10 cellular contexts compared by ENCODE assay signal in the genomic region with DNA sequence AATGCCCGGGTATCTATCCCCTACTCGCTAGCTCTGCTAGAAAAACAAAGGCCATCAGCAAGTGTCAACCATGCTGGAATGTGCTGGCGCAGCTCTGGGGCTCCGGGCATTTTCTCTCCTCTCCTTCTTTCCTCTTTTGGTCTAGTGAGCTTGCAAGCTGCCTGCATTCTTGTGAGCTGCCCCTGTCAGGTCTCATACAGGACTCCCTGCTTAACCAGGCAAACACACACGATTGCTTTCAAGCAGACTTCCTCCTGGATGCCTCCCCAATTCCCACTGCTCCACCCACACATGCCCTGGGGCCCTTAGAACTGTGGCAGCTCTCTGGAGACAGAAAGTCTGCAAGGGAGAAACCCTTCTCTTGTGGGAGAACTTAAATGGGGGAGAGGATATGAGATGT. TPM values are rescaled to one million over a fixed set of nuclear protein-coding genes. Genes with fewer than 3 reads are reported as not detected.
A peak's percentile ranks its signal among the peaks of the same experiment; 100 is the strongest.
DNase-seq lines count a peak whose midpoint lies in the region; ATAC-seq and TF ChIP-seq lines count a peak whose summit lies in the region.
"Had no signal": no experiment of that assay in that cellular context is flagged by ENCODE, and none has a peak within 500 bp of the region (broad histone marks: within the 10 kb centered on the region; RNA-seq: fewer than 3 reads in every experiment).

No MANE protein-coding gene starts in this region.

- no peaks in the 10 kb centered on the region for H3K9me3 Mint-ChIP-seq in osteocyte (ENCODE audit: unreplicated experiment)
- no peaks in the 10 kb centered on the region for H3K9me3 Mint-ChIP-seq in natural killer cell treated with Interleukin-12 subunit alpha and Interleukin-12 subunit beta and Interleukin-15 and Interleukin-18, amount 100 ng/mL, for 72 hours

- H3K4me1 Mint-ChIP-seq in osteocyte (ENCODE audit: unreplicated experiment): peaks cover 20% of the 10 kb centered on the region
- H3K4me1 Mint-ChIP-seq in natural killer cell treated with Interleukin-12 subunit alpha and Interleukin-12 subunit beta and Interleukin-15 and Interleukin-18, amount 100 ng/mL, for 72 hours (ENCODE audit: low read depth in 2 of 2): no peaks in the 10 kb centered on the region

- TF ChIP-seq EP300 in esophagus muscularis mucosa (IDR thresholded peaks at IDR 0.05): no peak

- intact Hi-C loops in esophagus muscularis mucosa (cut with DNase I): no loop called here

- peak overlapping the region; percentile 44 to 71 (median 50) for H3K27ac ChIP-seq in esophagus muscularis mucosa (replicated peaks in 1 of 4)

- peak overlapping the region; percentile 74 for H3K27ac Mint-ChIP-seq in osteocyte (ENCODE audit: unreplicated experiment)
- no peak overlapping the region for H3K27ac Mint-ChIP-seq in natural killer cell treated with Interleukin-12 subunit alpha and Interleukin-12 subunit beta and Interleukin-15 and Interleukin-18, amount 100 ng/mL, for 72 hours

- H3K4me3 ChIP-seq in esophagus muscularis mucosa: no peak overlapping the region

- 35% methylated on average over 5 of the region's 5 CpGs for WGBS in esophagus muscularis mucosa

- no peak for TF ChIP-seq POLR2A in esophagus muscularis mucosa (IDR thresholded peaks at IDR 0.05; ENCODE audit: low read depth)

- no peaks in the 10 kb centered on the region for H3K36me3 ChIP-seq in esophagus muscularis mucosa

- no peak for TF ChIP-seq CTCF in esophagus muscularis mucosa (IDR thresholded peaks at IDR 0.05)
- TF ChIP-seq CTCF in osteocyte (IDR thresholded peaks at IDR 0.05): no peak
- no peak for TF ChIP-seq CTCF in GM20000 (IDR thresholded peaks at IDR 0.05; ENCODE audit: extremely low read depth, missing control alignments)

- peaks cover 10% of the 10 kb centered on the region for H3K27me3 Mint-ChIP-seq in osteocyte (ENCODE audit: unreplicated experiment)
- H3K27me3 Mint-ChIP-seq in natural killer cell treated with Interleukin-12 subunit alpha and Interleukin-12 subunit beta and Interleukin-15 and Interleukin-18, amount 100 ng/mL, for 72 hours: peaks cover 0 to 3% of the 10 kb centered on the region in 2 donors

- no peaks in the 10 kb centered on the region for H3K9me3 ChIP-seq in esophagus muscularis mucosa

- H3K36me3 Mint-ChIP-seq in osteocyte (ENCODE audit: unreplicated experiment): no peaks in the 10 kb centered on the region
- no peaks in the 10 kb centered on the region for H3K36me3 Mint-ChIP-seq in natural killer cell treated with Interleukin-12 subunit alpha and Interleukin-12 subunit beta and Interleukin-15 and Interleukin-18, amount 100 ng/mL, for 72 hours

- no peak for ATAC-seq in HG03354 (IDR thresholded peaks at IDR 0.05; ENCODE audit: poor library complexity, severe bottlenecking, unreplicated experiment)
- no peak for ATAC-seq in natural killer cell treated with Interleukin-12 subunit alpha and Interleukin-12 subunit beta and Interleukin-15 and Interleukin-18, amount 100 ng/mL, for 72 hours

- H3K4me1 ChIP-seq in esophagus muscularis mucosa: peaks cover 4 to 18% (median 14%) of the 10 kb centered on the region in 4 donors

- no peaks in the 10 kb centered on the region for H3K27me3 ChIP-seq in esophagus muscularis mucosa

- DNase-seq in ELF-1 (ENCODE audit: low read depth, low spot score) (peak; percentile 96), RPMI7951 (ENCODE audit: low read depth) (peak; percentile 86), esophagus muscularis mucosa (ENCODE audit: extremely low spot score) (no peak), osteocyte (ENCODE audit: extremely low spot score, unreplicated experiment) (peak; percentile 88), medulla oblongata (ENCODE audit: extremely low spot score) (no peak), GM20000 (ENCODE audit: low spot score) (no peak)
- DNase-seq in natural killer cell treated with Interleukin-12 subunit alpha and Interleukin-12 subunit beta and Interleukin-15 and Interleukin-18, amount 100 ng/mL, for 72 hours (ENCODE audit: low spot score): no peak
- DNase-seq: activated CD4-positive, alpha-beta T cell treated with anti-CD3 and anti-CD28 coated beads for 48 hours; NCI-H2029 treated with DMSO at 0.1 percent for 48 hours had no signal

- peak overlapping the region; percentile 31 for H3K4me3 Mint-ChIP-seq in osteocyte (ENCODE audit: unreplicated experiment)
- no peak overlapping the region for H3K4me3 Mint-ChIP-seq in natural killer cell treated with Interleukin-12 subunit alpha and Interleukin-12 subunit beta and Interleukin-15 and Interleukin-18, amount 100 ng/mL, for 72 hours

RNA-seq across cellular contexts. Expression of gene SUCO, which starts 35.7 kb away (rescaled TPM):
- 16.8 and 23.4 TPM in 2 replicates for total RNA-seq in RPMI7951 (2014; rRNA removed; shearing (Covaris generic))
- total RNA-seq in esophagus muscularis mucosa (10 to 100 TPM; 21.1 to 31.6 (median 22.3) TPM), osteocyte (30.4 and 30.7 TPM in 2 replicates)
- 10 to 100 TPM; 59.7 to 66.9 TPM for total RNA-seq in natural killer cell treated with Interleukin-12 subunit alpha and Interleukin-12 subunit beta and Interleukin-15 and Interleukin-18, amount 100 ng/mL, for 72 hours

RNA-seq across cellular contexts. Expression of gene PIGC, which starts 53.4 kb away (rescaled TPM):
- total RNA-seq in RPMI7951 (2014; rRNA removed; shearing (Covaris generic)): 36.3 and 40.9 TPM in 2 replicates
- total RNA-seq in esophagus muscularis mucosa (10 to 100 TPM; 18.9 to 25.7 (median 20.9) TPM), osteocyte (30.5 and 31.7 TPM in 2 replicates)
- total RNA-seq in natural killer cell treated with Interleukin-12 subunit alpha and Interleukin-12 subunit beta and Interleukin-15 and Interleukin-18, amount 100 ng/mL, for 72 hours: 10 to 100 TPM; 22.4 to 27.0 TPM

Comparison
In these comparisons a context has a peak if more than half of its experiments do, and no peak if none do; other contexts are left out.
1. DNase-seq: peak in ELF-1 (single experiment), RPMI7951 (single experiment) and osteocyte (single experiment); none in esophagus muscularis mucosa (single experiment), medulla oblongata (single experiment), natural killer cell treated with Interleukin-12 subunit alpha and Interleukin-12 subunit beta and Interleukin-15 and Interleukin-18, amount 100 ng/mL, for 72 hours (single experiment) and GM20000 (single experiment).